In genomic region chr6:150018846-150019580, GRCh38 we compare ENCODE assay signal across 20 cellular contexts. TPM values are rescaled to one million over a fixed set of nuclear protein-coding genes. Genes with fewer than 3 reads are reported as not detected.
"Had no signal": no experiment of that assay in that cellular context is flagged by ENCODE, and none has a peak within 500 bp of the region (broad histone marks: within the 10 kb centered on the region; RNA-seq: fewer than 3 reads in every experiment).

No MANE protein-coding gene starts in this region.

- H3K9me3 ChIP-seq: MG63, SJSA1 had no signal

- H3K27ac ChIP-seq: HL-60, SJSA1, SK-N-MC had no signal

- H3K4me3 ChIP-seq: MG63, SJSA1, SK-N-MC had no signal

- DNase-seq: KBM-7, MG63, NCI-H1092, NCI-H1105 treated with DMSO at 0.1 percent for 48 hours, NCI-H1417 treated with DMSO at 0.1 percent for 48 hours, NCI-H1694 treated with DMSO at 0.1 percent for 48 hours, NCI-H1930, NCI-H2081, NCI-H2107, NCI-H2227 treated with DMSO at 0.1 percent for 48 hours, NCI-H524, NCI-H526 treated with DMSO at 0.1 percent for 48 hours, NCI-H748 treated with DMSO at 0.1 percent for 48 hours, Right ventricle myocardium superior, RPMI8226, SIG-M5 had no signal

- H3K4me1 ChIP-seq: SJSA1 had no signal

RNA-seq across cellular contexts. Expression of gene RAET1L, which starts 6.3 kb away (rescaled TPM):
- total RNA-seq: LHCN-M2, Right ventricle myocardium superior, SJSA1 had no signal
